In genomic region chr6:6749791-6750434, GRCh38 we compare ENCODE assay signal across 8 cellular contexts.
DNase-seq lines count a peak whose midpoint lies in the region; ATAC-seq and TF ChIP-seq lines count a peak whose summit lies in the region.

No MANE protein-coding gene starts in this region.

- CTCF ChIA-PET in activated CD8-positive, alpha-beta T cell treated with anti-CD3 and anti-CD28 coated beads, Interleukin-2, amount 10 ng/mL, durations not matched to agents 7 days and 5 days (lab: Charles Lee) = interaction anchor here (1.0 to 1.7 kb wide), 2 partner anchors 9 to 38 kb away, joined by 3 to 7 read pairs; no protein-coding TSS in a partner anchor

- H3K27me3 ChIP-seq in BE2C (no peaks in the 10 kb centered on the region; the same call in 1 of the 2 replicates), neutrophil (no peaks in the 10 kb centered on the region)

- H3K36me3 ChIP-seq in BE2C = no peaks in the 10 kb centered on the region
- H3K36me3 ChIP-seq in neutrophil = no peaks in the 10 kb centered on the region

- no peak for TF ChIP-seq CTCF in BE2C (IDR thresholded peaks at IDR 0.05; ENCODE audit: low read depth, low read length)
- TF ChIP-seq CTCF in fibroblast of the aortic adventitia (IDR thresholded peaks at IDR 0.05; ENCODE audit: insufficient read depth, low read length) = no peak
- no peak for TF ChIP-seq CTCF in neutrophil (IDR thresholded peaks at IDR 0.05)

- H3K9me3 ChIP-seq in BE2C = no peaks in the 10 kb centered on the region
- no peaks in the 10 kb centered on the region for H3K9me3 ChIP-seq in neutrophil

- DNase-seq in BE2C (peak; percentile 29), LoVo (ENCODE audit: low spot score) (peak; percentile 82), fibroblast of the aortic adventitia (ENCODE audit: low read depth) (peak; percentile 67), ureter (ENCODE audit: low spot score) (peak; percentile 79), germinal center (ENCODE audit: low spot score) (no peak), middle frontal gyrus (ENCODE audit: extremely low spot score, low spot score) (no peak)
- no peak for DNase-seq in activated CD8-positive, alpha-beta T cell treated with anti-CD3 and anti-CD28 coated beads, Interleukin-2, amount 10 ng/mL, durations not matched to agents 7 days and 5 days

- POLR2A ChIA-PET in activated CD8-positive, alpha-beta T cell treated with anti-CD3 and anti-CD28 coated beads, Interleukin-2, amount 10 ng/mL, durations not matched to agents 7 days and 5 days (lab: Charles Lee) = no interaction called here

- no peak overlapping the region for H3K4me3 ChIP-seq in BE2C (ENCODE audit: low read depth, low read length)
- H3K4me3 ChIP-seq in fibroblast of the aortic adventitia (ENCODE audit: low read depth, low read length) = no peak overlapping the region
- H3K4me3 ChIP-seq in neutrophil (ENCODE audit: low read depth in 1 of 2, low read length in 1 of 2) = peak overlapping the region; percentile 49 to 52

- H3K4me3 Mint-ChIP-seq in activated CD8-positive, alpha-beta T cell treated with anti-CD3 and anti-CD28 coated beads, Interleukin-2, amount 10 ng/mL, durations not matched to agents 7 days and 5 days = no peak overlapping the region

- ATAC-seq in activated CD8-positive, alpha-beta T cell treated with anti-CD3 and anti-CD28 coated beads, Interleukin-2, amount 10 ng/mL, durations not matched to agents 7 days and 5 days = no peak

- H3K4me1 Mint-ChIP-seq in activated CD8-positive, alpha-beta T cell treated with anti-CD3 and anti-CD28 coated beads, Interleukin-2, amount 10 ng/mL, durations not matched to agents 7 days and 5 days (ENCODE audit: low read depth) = peaks cover 7% of the 10 kb centered on the region

- H3K36me3 Mint-ChIP-seq in activated CD8-positive, alpha-beta T cell treated with anti-CD3 and anti-CD28 coated beads, Interleukin-2, amount 10 ng/mL, durations not matched to agents 7 days and 5 days (ENCODE audit: low read depth) = no peaks in the 10 kb centered on the region

- H3K27me3 Mint-ChIP-seq in activated CD8-positive, alpha-beta T cell treated with anti-CD3 and anti-CD28 coated beads, Interleukin-2, amount 10 ng/mL, durations not matched to agents 7 days and 5 days (ENCODE audit: low read depth) = peaks cover 15% of the 10 kb centered on the region

- H3K9me3 Mint-ChIP-seq in activated CD8-positive, alpha-beta T cell treated with anti-CD3 and anti-CD28 coated beads, Interleukin-2, amount 10 ng/mL, durations not matched to agents 7 days and 5 days (ENCODE audit: insufficient read depth) = no peaks in the 10 kb centered on the region

- peak overlapping the region; percentile 44 for H3K27ac Mint-ChIP-seq in activated CD8-positive, alpha-beta T cell treated with anti-CD3 and anti-CD28 coated beads, Interleukin-2, amount 10 ng/mL, durations not matched to agents 7 days and 5 days

- H3K4me1 ChIP-seq in BE2C (peaks cover 8% of the 10 kb centered on the region; the same call in 1 of the 2 replicates), neutrophil (ENCODE audit: control insufficient read depth in 1 of 2, insufficient read depth in 1 of 2, low read depth in 1 of 2, low read length in 1 of 2) (peaks cover 55 to 58% of the 10 kb centered on the region in 2 experiments)

- H3K27ac ChIP-seq in neutrophil = peak overlapping the region; percentile 88

Comparison
In these comparisons a context has a peak if more than half of its experiments do, and no peak if none do; other contexts are left out.
1. DNase-seq: peak in BE2C (single experiment), LoVo (single experiment), fibroblast of the aortic adventitia (single experiment) and ureter (single experiment); none in activated CD8-positive, alpha-beta T cell treated with anti-CD3 and anti-CD28 coated beads, Interleukin-2, amount 10 ng/mL, durations not matched to agents 7 days and 5 days (single experiment), germinal center (single experiment) and middle frontal gyrus (single experiment).
2. H3K4me3 ChIP-seq: peak in neutrophil (2 of 2); none in BE2C (single experiment) and fibroblast of the aortic adventitia (single experiment).